Comparison of ENCODE assay signal across 28 cellular contexts in the genomic region with DNA sequence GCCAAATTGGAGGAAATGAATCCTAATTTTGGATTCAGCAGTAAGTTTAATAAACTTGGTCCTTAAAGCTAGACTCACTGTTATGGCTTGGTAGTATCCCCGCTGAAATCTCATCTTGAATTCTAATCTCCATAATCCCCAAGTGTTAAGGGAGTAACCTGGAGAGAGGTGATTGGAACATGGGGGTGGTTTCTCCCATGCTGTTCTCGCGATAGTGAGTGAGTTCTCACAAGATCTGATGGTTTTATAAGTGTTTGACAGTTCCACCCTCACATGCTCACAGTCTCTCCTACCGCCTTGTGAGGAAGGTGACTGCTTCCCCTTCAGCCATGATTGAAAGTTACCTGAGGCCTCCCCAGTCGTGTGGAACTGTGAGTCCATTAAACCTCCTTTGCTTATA.
"Had no signal": no experiment of that assay in that cellular context is flagged by ENCODE, and none has a peak within 500 bp of the region (broad histone marks: within the 10 kb centered on the region; RNA-seq: fewer than 3 reads in every experiment).

No MANE protein-coding gene starts in this region.

- H3K4me1 Mint-ChIP-seq: stimulated activated memory B cell treated with anti-CD40 and anti-IgM and Interleukin-4, amounts not matched to agents 10 μg/mL and 1 μg/mL and 100 μg/mL, for 72 hours; stimulated activated naive B cell treated with anti-CD40 and anti-IgM and Interleukin-4, amounts not matched to agents 10 μg/mL and 1 μg/mL and 100 μg/mL, for 72 hours; stimulated activated naive CD8-positive, alpha-beta T cell treated with anti-CD3 and anti-CD28 coated beads, Interleukin-15, amount 100 ng/mL, for 72 hours had no signal

- H3K4me3 ChIP-seq: stomach, suprapubic skin, testis, thoracic aorta, thyroid gland, tibial artery, tibial nerve, transverse colon, upper lobe of left lung, upper lobe of right lung, uterus, vagina had no signal

- H3K27ac Mint-ChIP-seq: stimulated activated memory B cell treated with anti-CD40 and anti-IgM and Interleukin-4, amounts not matched to agents 10 μg/mL and 1 μg/mL and 100 μg/mL, for 72 hours; stimulated activated naive B cell treated with anti-CD40 and anti-IgM and Interleukin-4, amounts not matched to agents 10 μg/mL and 1 μg/mL and 100 μg/mL, for 72 hours; stimulated activated naive CD8-positive, alpha-beta T cell treated with anti-CD3 and anti-CD28 coated beads, Interleukin-15, amount 100 ng/mL, for 72 hours; stimulated activated naive CD8-positive, alpha-beta T cell treated with anti-CD3 and anti-CD28 coated beads, Interleukin-15, Interleukin-2, amounts not matched to agents 100 ng/mL and 50 ng/mL, for 24 hours; type B pancreatic cell had no signal

- H3K27me3 ChIP-seq: stomach, suprapubic skin, testis, thyroid gland, tibial artery, tibial nerve, transverse colon, upper lobe of left lung, upper lobe of right lung, uterus, vagina had no signal

- FAIRE-seq: urothelium cell line had no signal

- H3K4me1 ChIP-seq: stomach, suprapubic skin, testis, thyroid gland, tibial artery, tibial nerve, transverse colon, upper lobe of left lung, upper lobe of right lung, uterus had no signal

- H3K36me3 Mint-ChIP-seq: stimulated activated memory B cell treated with anti-CD40 and anti-IgM and Interleukin-4, amounts not matched to agents 10 μg/mL and 1 μg/mL and 100 μg/mL, for 72 hours; stimulated activated naive B cell treated with anti-CD40 and anti-IgM and Interleukin-4, amounts not matched to agents 10 μg/mL and 1 μg/mL and 100 μg/mL, for 72 hours had no signal

- DNase-seq: stimulated activated CD4-positive, alpha-beta T cell treated with anti-CD3 and anti-CD28 coated beads, Interleukin-2, amount 100 ng/mL, for 48 hours; stimulated activated CD4-positive, alpha-beta T cell treated with anti-CD3 and anti-CD28 coated beads, Interleukin-4, amount 100 ng/mL, for 1 hour; stimulated activated CD4-positive, alpha-beta T cell treated with anti-CD3 and anti-CD28 coated beads, Interleukin-4, amount 100 ng/mL, for 24 hours; stimulated activated CD4-positive, alpha-beta T cell treated with anti-CD3 and anti-CD28 coated beads, Interleukin-4, amount 100 ng/mL, for 4 hours; stimulated activated CD8-positive, alpha-beta memory T cell treated with anti-CD3 and anti-CD28 coated beads, Interleukin-4, amount 100 ng/mL, for 48 hours; stimulated activated naive B cell treated with anti-CD40 and anti-IgM and Interleukin-4, amounts not matched to agents 10 μg/mL and 1 μg/mL and 100 μg/mL, for 72 hours; stimulated activated naive CD4-positive, alpha-beta T cell; stimulated activated naive CD4-positive, alpha-beta T cell treated with Interleukin-2 at 50 U/mL for 16 hours; stimulated activated naive CD8-positive, alpha-beta T cell treated with anti-CD3 and anti-CD28 coated beads, Interleukin-15, amount 100 ng/mL, for 72 hours; stimulated activated naive CD8-positive, alpha-beta T cell treated with anti-CD3 and anti-CD28 coated beads, Interleukin-15, Interleukin-2, amounts not matched to agents 100 U/mL and 50 U/mL, for 24 hours; stomach; substantia nigra; testis; thyroid gland; tibial artery; transverse colon; trophoblast cell; upper lobe of left lung; upper lobe of right lung; uterus had no signal

- ATAC-seq: stimulated activated memory B cell treated with anti-CD40 and anti-IgM and Interleukin-4, amounts not matched to agents 10 μg/mL and 1 μg/mL and 100 μg/mL, for 72 hours; stimulated activated naive B cell treated with anti-CD40 and anti-IgM and Interleukin-4, amounts not matched to agents 10 μg/mL and 1 μg/mL and 100 μg/mL, for 72 hours; stimulated activated naive CD8-positive, alpha-beta T cell treated with anti-CD3 and anti-CD28 coated beads, Interleukin-15, amount 100 ng/mL, for 72 hours; stimulated activated naive CD8-positive, alpha-beta T cell treated with anti-CD3 and anti-CD28 coated beads, Interleukin-15, Interleukin-2, amounts not matched to agents 100 U/mL and 50 U/mL, for 24 hours; upper lobe of right lung had no signal

- H3K9me3 ChIP-seq: suprapubic skin, testis, thoracic aorta, thyroid gland, transverse colon, upper lobe of right lung, uterus, vagina had no signal

- H3K36me3 ChIP-seq: stomach, suprapubic skin, thoracic aorta, thyroid gland, tibial artery, tibial nerve, transverse colon, upper lobe of left lung, upper lobe of right lung, uterus, vagina had no signal

- H3K27me3 Mint-ChIP-seq: stimulated activated memory B cell treated with anti-CD40 and anti-IgM and Interleukin-4, amounts not matched to agents 10 μg/mL and 1 μg/mL and 100 μg/mL, for 72 hours; stimulated activated naive B cell treated with anti-CD40 and anti-IgM and Interleukin-4, amounts not matched to agents 10 μg/mL and 1 μg/mL and 100 μg/mL, for 72 hours; stimulated activated naive CD8-positive, alpha-beta T cell treated with anti-CD3 and anti-CD28 coated beads, Interleukin-15, amount 100 ng/mL, for 72 hours; stimulated activated naive CD8-positive, alpha-beta T cell treated with anti-CD3 and anti-CD28 coated beads, Interleukin-15, Interleukin-2, amounts not matched to agents 100 ng/mL and 50 ng/mL, for 24 hours; type B pancreatic cell had no signal

- H3K4me3 Mint-ChIP-seq: stimulated activated memory B cell treated with anti-CD40 and anti-IgM and Interleukin-4, amounts not matched to agents 10 μg/mL and 1 μg/mL and 100 μg/mL, for 72 hours; stimulated activated naive B cell treated with anti-CD40 and anti-IgM and Interleukin-4, amounts not matched to agents 10 μg/mL and 1 μg/mL and 100 μg/mL, for 72 hours; stimulated activated naive CD8-positive, alpha-beta T cell treated with anti-CD3 and anti-CD28 coated beads, Interleukin-15, amount 100 ng/mL, for 72 hours; stimulated activated naive CD8-positive, alpha-beta T cell treated with anti-CD3 and anti-CD28 coated beads, Interleukin-15, Interleukin-2, amounts not matched to agents 100 ng/mL and 50 ng/mL, for 24 hours; type B pancreatic cell had no signal

- H3K27ac ChIP-seq: stomach, suprapubic skin, testis, thoracic aorta, thyroid gland, tibial artery, tibial nerve, transverse colon, upper lobe of left lung, upper lobe of right lung, uterus, vagina had no signal
